In the genomic region with DNA sequence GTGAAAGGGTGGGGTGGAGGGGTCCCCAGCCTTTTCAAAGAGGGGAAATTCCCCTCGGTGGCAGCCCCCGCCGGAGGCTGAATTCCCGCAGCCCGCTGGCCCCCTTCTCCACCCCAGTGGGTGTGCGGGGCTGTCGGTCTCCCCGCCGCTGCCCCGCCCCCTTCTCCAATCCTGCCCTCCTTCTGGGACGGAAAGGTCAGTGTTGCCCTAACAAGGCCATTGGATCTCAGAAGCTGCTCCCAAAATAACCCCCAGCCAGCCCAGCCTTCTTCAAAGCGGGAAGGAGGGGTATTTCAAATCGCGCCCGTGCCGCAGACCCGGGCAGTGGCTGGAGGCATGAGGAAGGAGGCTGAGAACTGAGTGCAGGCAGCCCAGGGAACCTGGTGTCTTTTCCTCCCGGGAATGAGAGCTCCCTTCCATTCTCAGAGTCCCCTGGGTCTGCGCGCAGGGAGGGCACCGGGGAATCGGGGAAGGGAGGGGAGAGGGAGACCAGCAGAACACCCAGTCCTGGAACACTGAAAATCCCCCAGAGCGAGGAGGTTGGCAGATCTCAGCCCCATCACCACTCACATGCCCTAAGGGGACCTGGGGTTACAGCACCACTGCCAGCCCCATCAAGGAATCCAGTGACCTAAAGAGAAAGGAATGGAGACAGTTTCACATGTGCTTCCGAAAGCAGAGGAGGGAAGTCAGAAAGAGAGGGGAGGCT, we compare ENCODE assay signal across 8 cellular contexts. TPM values are rescaled to one million over a fixed set of nuclear protein-coding genes. Genes with fewer than 3 reads are reported as not detected.
A peak's percentile ranks its signal among the peaks of the same experiment; 100 is the strongest.
DNase-seq lines count a peak whose midpoint lies in the region; ATAC-seq lines count a peak whose summit lies in the region.

TSS of gene JPH2 (minus strand) at position 135 of the 709 bp plus-strand sequence. CDS start 483 bp downstream, outside the sequence.

- H3K27me3 Mint-ChIP-seq in activated naive CD8-positive, alpha-beta T cell treated with anti-CD3 and anti-CD28 coated beads for 36 hours, result peaks cover 40% of the 10 kb centered on the region
- peaks cover 15 to 30% (median 17%) of the 10 kb centered on the region in 3 donors for H3K27me3 Mint-ChIP-seq in immature natural killer cell (ENCODE audit: low read depth in 3 of 3)

- no peaks in the 10 kb centered on the region for H3K36me3 Mint-ChIP-seq in activated naive CD8-positive, alpha-beta T cell treated with anti-CD3 and anti-CD28 coated beads for 36 hours
- H3K36me3 Mint-ChIP-seq in immature natural killer cell, result peaks cover 0 to 4% (median 0%) of the 10 kb centered on the region in 3 donors

- peaks cover 3% of the 10 kb centered on the region for H3K4me1 ChIP-seq in right cardiac atrium (ENCODE audit: control insufficient read depth, insufficient read depth, low read length)

- H3K27ac Mint-ChIP-seq in activated naive CD8-positive, alpha-beta T cell treated with anti-CD3 and anti-CD28 coated beads for 36 hours, result no peak within 1 kb of the TSS
- H3K27ac Mint-ChIP-seq in immature natural killer cell, result no peak within 1 kb of the TSS

- H3K27me3 ChIP-seq in right cardiac atrium (ENCODE audit: control insufficient read depth, insufficient read depth), result no peaks in the 10 kb centered on the region

- DNase-seq in HPDE6-E6E7 (ENCODE audit: extremely low spot score) (peak; percentile 94), right cardiac atrium (peak; percentile 58 to 83 (median 80)), sciatic nerve (ENCODE audit: low spot score) (no peak), SIG-M5 treated with dmso at 0.1 percent for 504 hours (lab: John Stamatoyannopoulos, UW; ENCODE audit: unreplicated experiment) (no peak), immature natural killer cell (no peak)
- DNase-seq in activated naive CD8-positive, alpha-beta T cell treated with anti-CD3 and anti-CD28 coated beads for 36 hours, result no peak
- no peak for DNase-seq in stimulated activated CD4-positive, alpha-beta T cell treated with anti-CD3 and anti-CD28 coated beads, Interleukin-12 subunit alpha, Interleukin-12 subunit beta, amount 100 ng/mL, for 4 hours
- DNase-seq in effector CD8-positive, alpha-beta T cell (lab: John Stamatoyannopoulos, UW), result no peak

- no peaks in the 10 kb centered on the region for H3K9me3 ChIP-seq in right cardiac atrium (ENCODE audit: control insufficient read depth, low read length)

- peak within 1 kb of the TSS; percentile 30 for H3K4me3 Mint-ChIP-seq in activated naive CD8-positive, alpha-beta T cell treated with anti-CD3 and anti-CD28 coated beads for 36 hours
- H3K4me3 Mint-ChIP-seq in immature natural killer cell, result no peak within 1 kb of the TSS

- ATAC-seq in right cardiac atrium, result peak; percentile 83 to 87
- peak; percentile 63 for ATAC-seq in sciatic nerve

- peak within 1 kb of the TSS; percentile 98 for H3K27ac ChIP-seq in right cardiac atrium (ENCODE audit: low read length)

- no peaks in the 10 kb centered on the region for H3K9me3 Mint-ChIP-seq in activated naive CD8-positive, alpha-beta T cell treated with anti-CD3 and anti-CD28 coated beads for 36 hours
- H3K9me3 Mint-ChIP-seq in immature natural killer cell, result no peaks in the 10 kb centered on the region

- 2% methylated on average over 24 of the region's 24 CpGs for WGBS in right cardiac atrium

- intact Hi-C loops in right cardiac atrium (cut with DNase I), result loop anchor here in 3 of 4 donors (2.0 to 5.0 kb wide), 2 partner anchors 66 to 70 kb away; no protein-coding TSS in a partner anchor
- intact Hi-C loops in sciatic nerve (cut with DNase I), result loop anchor here (10.0 kb wide), 1 partner anchor 72 kb away; no protein-coding TSS in a partner anchor

- H3K4me1 Mint-ChIP-seq in activated naive CD8-positive, alpha-beta T cell treated with anti-CD3 and anti-CD28 coated beads for 36 hours, result peaks cover 8% of the 10 kb centered on the region
- H3K4me1 Mint-ChIP-seq in immature natural killer cell, result peaks cover 0 to 4% of the 10 kb centered on the region in 2 donors

- peak within 1 kb of the TSS; percentile 60 for H3K4me3 ChIP-seq in right cardiac atrium (ENCODE audit: low read length)

RNA-seq across cellular contexts. Expression of gene JPH2, which starts in this region (rescaled TPM):
- under 1 TPM; 0.12 to 0.14 TPM for total RNA-seq in activated naive CD8-positive, alpha-beta T cell treated with anti-CD3 and anti-CD28 coated beads for 36 hours
- 100 to 1,000 TPM in 3 of 4 donors, 10 to 100 TPM in 1; 99.0 to 117 (median 107) TPM for total RNA-seq in right cardiac atrium
- polyA plus RNA-seq in right cardiac atrium, result 78.2 TPM
- 1.5 TPM for total RNA-seq in sciatic nerve
- not detected for polyA plus RNA-seq in immature natural killer cell

Comparison
In these comparisons a context has a peak if more than half of its experiments do, and no peak if none do; other contexts are left out.
1. RNA of gene JPH2 (total RNA-seq): 99.0 to 117 TPM in right cardiac atrium; 1.5 TPM in sciatic nerve (single experiment) and 0.12 to 0.14 TPM in activated naive CD8-positive, alpha-beta T cell treated with anti-CD3 and anti-CD28 coated beads for 36 hours; every median in the first group is over 10 times any median in the second.
2. RNA of gene JPH2 (polyA plus RNA-seq): 78.2 TPM in right cardiac atrium (single experiment); not detected in immature natural killer cell; every median in the first group is over 10 times any median in the second.
3. DNase-seq: peak in HPDE6-E6E7 (single experiment) and right cardiac atrium (3 of 3); none in activated naive CD8-positive, alpha-beta T cell treated with anti-CD3 and anti-CD28 coated beads for 36 hours (single experiment), sciatic nerve (single experiment), stimulated activated CD4-positive, alpha-beta T cell treated with anti-CD3 and anti-CD28 coated beads, Interleukin-12 subunit alpha, Interleukin-12 subunit beta, amount 100 ng/mL, for 4 hours (single experiment), SIG-M5 treated with dmso at 0.1 percent for 504 hours (single experiment), immature natural killer cell (0 of 3) and effector CD8-positive, alpha-beta T cell (single experiment).